In the genomic region with DNA sequence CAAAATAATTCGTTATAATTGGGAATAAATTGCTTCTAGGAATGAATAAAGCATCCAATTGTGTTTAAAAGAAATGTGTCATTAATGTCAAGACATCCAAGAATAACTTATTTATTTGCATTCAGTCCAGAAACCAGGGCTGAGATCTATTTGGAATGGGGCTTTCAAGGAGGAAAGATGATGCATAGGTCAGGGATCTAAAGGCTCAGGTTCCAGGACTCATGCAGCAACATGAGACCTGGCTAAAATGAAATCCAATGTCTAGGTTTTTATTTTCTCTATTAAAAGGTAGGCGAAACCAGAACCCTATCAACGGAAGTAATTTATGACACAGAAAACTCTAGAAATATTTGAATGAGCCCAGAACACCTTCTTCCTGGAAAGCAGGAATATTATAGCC, we compare ENCODE assay signal across 8 cellular contexts.
"Had no signal": no experiment of that assay in that cellular context is flagged by ENCODE, and none has a peak within 500 bp of the region (broad histone marks: within the 10 kb centered on the region; RNA-seq: fewer than 3 reads in every experiment).

No MANE protein-coding gene starts in this region.

- ATAC-seq: GM12878 had no signal

- DNase-seq: GDM1, GF-D8 had no signal

- FAIRE-seq: G401.6, GM12878, GM12891, GM12892, GM18507, GM19239 had no signal

- H3K4me3 ChIP-seq: GM12878 had no signal
